Comparison of ENCODE assay signal across 1 cellular context in the genomic region with DNA sequence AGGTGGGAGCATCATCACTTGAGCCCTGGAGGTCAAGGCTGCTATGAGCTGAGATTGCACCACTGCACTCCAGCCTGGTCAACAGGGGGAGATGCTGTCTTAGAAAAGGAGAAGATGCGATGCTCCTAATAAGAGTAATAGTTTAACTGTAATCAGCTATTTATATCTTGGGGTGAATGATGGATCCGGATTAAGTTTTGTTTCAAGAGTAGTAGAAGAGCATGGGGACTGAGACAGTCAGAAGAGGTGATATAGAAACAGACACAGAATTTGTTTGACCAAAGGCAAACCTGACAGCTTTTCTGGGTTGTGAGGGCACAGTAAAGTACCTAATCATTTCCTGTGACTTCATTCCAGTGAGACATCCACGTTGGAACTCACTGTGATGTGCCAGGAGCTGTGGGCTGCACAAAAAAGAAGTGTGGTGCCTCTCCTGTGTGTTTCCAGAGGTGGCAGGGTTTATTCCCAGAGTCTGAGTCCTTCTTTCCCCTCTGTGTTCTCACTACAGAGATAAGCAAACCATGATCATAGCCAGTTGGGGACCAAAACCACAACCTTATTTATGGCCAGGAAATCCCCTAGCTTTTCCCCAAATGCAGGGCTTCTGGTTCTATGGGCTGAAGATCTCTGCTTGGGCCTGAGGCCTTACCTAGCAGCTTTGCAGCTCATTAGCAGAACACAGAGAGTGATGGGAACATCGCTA.
A peak's percentile ranks its signal among the peaks of the same experiment; 100 is the strongest.
TF ChIP-seq lines count a peak whose summit lies in the region.

No MANE protein-coding gene starts in this region.

TF ChIP-seq in IMR-90, 13 proteins besides CTCF, POLR2A, EP300 and RAD21 (continued from another document):
- TF ChIP-seq CHD1 (IDR thresholded peaks at IDR 0.05; ENCODE audit: low read depth, low read length) = no peak
- TF ChIP-seq CEBPB (IDR thresholded peaks at IDR 0.05; ENCODE audit: low read depth, low read length) = peak; percentile 54; the same call in 1 of the 2 replicates
- TF ChIP-seq NFE2L2 (IDR thresholded peaks at IDR 0.05; ENCODE audit: low read depth, low read length) = peak; percentile 26; the same call in 1 of the 2 replicates
- no peak for TF ChIP-seq FOS (IDR thresholded peaks at IDR 0.05; ENCODE audit: low read depth, low read length)
- TF ChIP-seq MAFK (IDR thresholded peaks at IDR 0.05; ENCODE audit: low read depth, low read length) = no peak
- TF ChIP-seq BHLHE40 (IDR thresholded peaks at IDR 0.05; ENCODE audit: low read depth, low read length) = no peak
